1 cellular context compared by ENCODE assay signal in genomic region chrX:30649859-30650258, GRCh38.
TF ChIP-seq lines count a peak whose summit lies in the region.

No MANE protein-coding gene starts in this region.

TF ChIP-seq in HepG2, 621 proteins besides CTCF, POLR2A, EP300 and RAD21 (continued from another document and continues in another):
- TF ChIP-seq, protein P1, sequence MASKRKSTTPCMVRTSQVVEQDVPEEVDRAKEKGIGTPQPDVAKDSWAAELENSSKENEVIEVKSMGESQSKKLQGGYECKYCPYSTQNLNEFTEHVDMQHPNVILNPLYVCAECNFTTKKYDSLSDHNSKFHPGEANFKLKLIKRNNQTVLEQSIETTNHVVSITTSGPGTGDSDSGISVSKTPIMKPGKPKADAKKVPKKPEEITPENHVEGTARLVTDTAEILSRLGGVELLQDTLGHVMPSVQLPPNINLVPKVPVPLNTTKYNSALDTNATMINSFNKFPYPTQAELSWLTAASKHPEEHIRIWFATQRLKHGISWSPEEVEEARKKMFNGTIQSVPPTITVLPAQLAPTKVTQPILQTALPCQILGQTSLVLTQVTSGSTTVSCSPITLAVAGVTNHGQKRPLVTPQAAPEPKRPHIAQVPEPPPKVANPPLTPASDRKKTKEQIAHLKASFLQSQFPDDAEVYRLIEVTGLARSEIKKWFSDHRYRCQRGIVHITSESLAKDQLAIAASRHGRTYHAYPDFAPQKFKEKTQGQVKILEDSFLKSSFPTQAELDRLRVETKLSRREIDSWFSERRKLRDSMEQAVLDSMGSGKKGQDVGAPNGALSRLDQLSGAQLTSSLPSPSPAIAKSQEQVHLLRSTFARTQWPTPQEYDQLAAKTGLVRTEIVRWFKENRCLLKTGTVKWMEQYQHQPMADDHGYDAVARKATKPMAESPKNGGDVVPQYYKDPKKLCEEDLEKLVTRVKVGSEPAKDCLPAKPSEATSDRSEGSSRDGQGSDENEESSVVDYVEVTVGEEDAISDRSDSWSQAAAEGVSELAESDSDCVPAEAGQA (IDR thresholded peaks at IDR 0.05; ENCODE audit: low read depth) = no peak
- TF ChIP-seq, protein P1 (CRISPR knock-in tag; IDR thresholded peaks at IDR 0.05; ENCODE audit: borderline replicate concordance) = no peak
- no peak for TF ChIP-seq ZNF143 (CRISPR knock-in tag; IDR thresholded peaks at IDR 0.05)
- TF ChIP-seq NRL (CRISPR knock-in tag; IDR thresholded peaks at IDR 0.05; ENCODE audit: borderline replicate concordance) = no peak
- TF ChIP-seq HOXA9 (CRISPR knock-in tag; IDR thresholded peaks at IDR 0.05; ENCODE audit: borderline replicate concordance) = no peak
- TF ChIP-seq, protein P2, sequence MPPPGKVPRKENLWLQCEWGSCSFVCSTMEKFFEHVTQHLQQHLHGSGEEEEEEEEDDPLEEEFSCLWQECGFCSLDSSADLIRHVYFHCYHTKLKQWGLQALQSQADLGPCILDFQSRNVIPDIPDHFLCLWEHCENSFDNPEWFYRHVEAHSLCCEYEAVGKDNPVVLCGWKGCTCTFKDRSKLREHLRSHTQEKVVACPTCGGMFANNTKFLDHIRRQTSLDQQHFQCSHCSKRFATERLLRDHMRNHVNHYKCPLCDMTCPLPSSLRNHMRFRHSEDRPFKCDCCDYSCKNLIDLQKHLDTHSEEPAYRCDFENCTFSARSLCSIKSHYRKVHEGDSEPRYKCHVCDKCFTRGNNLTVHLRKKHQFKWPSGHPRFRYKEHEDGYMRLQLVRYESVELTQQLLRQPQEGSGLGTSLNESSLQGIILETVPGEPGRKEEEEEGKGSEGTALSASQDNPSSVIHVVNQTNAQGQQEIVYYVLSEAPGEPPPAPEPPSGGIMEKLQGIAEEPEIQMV (CRISPR knock-in tag; IDR thresholded peaks at IDR 0.05; ENCODE audit: low read depth) = no peak
- TF ChIP-seq ZNF235 (CRISPR knock-in tag; IDR thresholded peaks at IDR 0.05; ENCODE audit: borderline replicate concordance) = no peak
- no peak for TF ChIP-seq ZC3H4 (CRISPR knock-in tag; IDR thresholded peaks at IDR 0.05; ENCODE audit: borderline replicate concordance)
- no peak for TF ChIP-seq SNAPC5 (CRISPR knock-in tag; IDR thresholded peaks at IDR 0.05; ENCODE audit: borderline replicate concordance)
- TF ChIP-seq ZNF598 (CRISPR knock-in tag; IDR thresholded peaks at IDR 0.05; ENCODE audit: borderline replicate concordance) = no peak
- TF ChIP-seq, protein P3, sequence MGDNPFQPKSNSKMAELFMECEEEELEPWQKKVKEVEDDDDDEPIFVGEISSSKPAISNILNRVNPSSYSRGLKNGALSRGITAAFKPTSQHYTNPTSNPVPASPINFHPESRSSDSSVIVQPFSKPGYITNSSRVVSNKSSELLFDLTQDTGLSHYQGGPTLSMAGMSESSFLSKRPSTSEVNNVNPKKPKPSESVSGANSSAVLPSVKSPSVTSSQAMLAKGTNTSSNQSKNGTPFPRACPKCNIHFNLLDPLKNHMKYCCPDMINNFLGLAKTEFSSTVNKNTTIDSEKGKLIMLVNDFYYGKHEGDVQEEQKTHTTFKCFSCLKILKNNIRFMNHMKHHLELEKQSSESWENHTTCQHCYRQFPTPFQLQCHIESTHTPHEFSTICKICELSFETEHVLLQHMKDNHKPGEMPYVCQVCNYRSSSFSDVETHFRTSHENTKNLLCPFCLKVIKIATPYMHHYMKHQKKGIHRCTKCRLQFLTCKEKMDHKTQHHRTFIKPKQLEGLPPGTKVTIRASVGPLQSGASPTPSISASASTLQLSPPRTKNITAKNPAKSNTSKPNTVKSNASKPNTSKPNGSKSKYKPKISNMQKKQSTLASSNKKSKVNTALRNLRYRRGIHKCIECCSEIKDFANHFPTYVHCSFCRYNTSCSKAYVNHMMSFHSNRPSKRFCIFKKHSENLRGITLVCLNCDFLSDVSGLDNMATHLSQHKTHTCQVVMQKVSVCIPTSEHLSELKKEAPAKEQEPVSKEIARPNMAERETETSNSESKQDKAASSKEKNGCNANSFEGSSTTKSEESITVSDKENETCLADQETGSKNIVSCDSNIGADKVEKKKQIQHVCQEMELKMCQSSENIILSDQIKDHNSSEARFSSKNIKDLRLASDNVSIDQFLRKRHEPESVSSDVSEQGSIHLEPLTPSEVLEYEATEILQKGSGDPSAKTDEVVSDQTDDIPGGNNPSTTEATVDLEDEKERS (CRISPR knock-in tag; IDR thresholded peaks at IDR 0.05) = no peak
- TF ChIP-seq ATRX (CRISPR knock-in tag; IDR thresholded peaks at IDR 0.05; ENCODE audit: borderline replicate concordance) = no peak
- TF ChIP-seq ZNF605 (CRISPR knock-in tag; IDR thresholded peaks at IDR 0.05) = no peak
- no peak for TF ChIP-seq HOMEZ (CRISPR knock-in tag; IDR thresholded peaks at IDR 0.05; ENCODE audit: low read depth)
- TF ChIP-seq ZNF292 (CRISPR knock-in tag; IDR thresholded peaks at IDR 0.05; ENCODE audit: borderline replicate concordance, low read depth) = no peak
- TF ChIP-seq NCOR1 (IDR thresholded peaks at IDR 0.05; ENCODE audit: borderline replicate concordance, low read length) = peak; percentile 70; the same call in 1 of the 2 replicates
- no peak for TF ChIP-seq YY1 (IDR thresholded peaks at IDR 0.05; ENCODE audit: insufficient read depth, insufficient replicate concordance, low read depth, low read length)
- no peak for TF ChIP-seq ZNF75D (CRISPR knock-in tag; IDR thresholded peaks at IDR 0.05; ENCODE audit: borderline replicate concordance)
- TF ChIP-seq, protein P4, sequence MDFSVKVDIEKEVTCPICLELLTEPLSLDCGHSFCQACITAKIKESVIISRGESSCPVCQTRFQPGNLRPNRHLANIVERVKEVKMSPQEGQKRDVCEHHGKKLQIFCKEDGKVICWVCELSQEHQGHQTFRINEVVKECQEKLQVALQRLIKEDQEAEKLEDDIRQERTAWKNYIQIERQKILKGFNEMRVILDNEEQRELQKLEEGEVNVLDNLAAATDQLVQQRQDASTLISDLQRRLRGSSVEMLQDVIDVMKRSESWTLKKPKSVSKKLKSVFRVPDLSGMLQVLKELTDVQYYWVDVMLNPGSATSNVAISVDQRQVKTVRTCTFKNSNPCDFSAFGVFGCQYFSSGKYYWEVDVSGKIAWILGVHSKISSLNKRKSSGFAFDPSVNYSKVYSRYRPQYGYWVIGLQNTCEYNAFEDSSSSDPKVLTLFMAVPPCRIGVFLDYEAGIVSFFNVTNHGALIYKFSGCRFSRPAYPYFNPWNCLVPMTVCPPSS (IDR thresholded peaks at IDR 0.05) = no peak
- TF ChIP-seq AFF4 (CRISPR knock-in tag; IDR thresholded peaks at IDR 0.05) = no peak
- TF ChIP-seq SMAD3 (CRISPR knock-in tag; IDR thresholded peaks at IDR 0.05) = no peak
- TF ChIP-seq ZNF501 (CRISPR knock-in tag; IDR thresholded peaks at IDR 0.05) = no peak
- no peak for TF ChIP-seq CC2D1A (CRISPR knock-in tag; IDR thresholded peaks at IDR 0.05)
- TF ChIP-seq HMG20A (CRISPR knock-in tag; IDR thresholded peaks at IDR 0.05; ENCODE audit: borderline replicate concordance) = peak; percentile 40; the same call in 1 of the 2 replicates
- no peak for TF ChIP-seq ZNF564 (CRISPR knock-in tag; IDR thresholded peaks at IDR 0.05)
- TF ChIP-seq ZNF780A (CRISPR knock-in tag; IDR thresholded peaks at IDR 0.05) = no peak
- no peak for TF ChIP-seq ZNF225 (CRISPR knock-in tag; IDR thresholded peaks at IDR 0.05)
- TF ChIP-seq FOSL2 (CRISPR knock-in tag; IDR thresholded peaks at IDR 0.05) = peak; percentile 83
- TF ChIP-seq, protein P5, sequence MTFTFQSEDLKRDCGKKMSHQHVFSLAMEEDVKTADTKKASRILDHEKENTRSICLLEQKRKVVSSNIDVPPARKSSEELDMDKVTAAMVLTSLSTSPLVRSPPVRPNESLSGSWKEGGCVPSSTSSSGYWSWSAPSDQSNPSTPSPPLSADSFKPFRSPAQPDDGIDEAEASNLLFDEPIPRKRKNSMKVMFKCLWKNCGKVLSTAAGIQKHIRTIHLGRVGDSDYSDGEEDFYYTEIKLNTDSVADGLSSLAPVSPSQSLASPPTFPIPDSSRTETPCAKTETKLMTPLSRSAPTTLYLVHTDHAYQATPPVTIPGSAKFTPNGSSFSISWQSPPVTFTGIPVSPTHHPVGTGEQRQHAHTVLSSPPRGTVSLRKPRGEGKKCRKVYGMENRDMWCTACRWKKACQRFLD (CRISPR knock-in tag; IDR thresholded peaks at IDR 0.05; ENCODE audit: borderline replicate concordance) = no peak
- peak; percentile 67 for TF ChIP-seq NCOA2 (CRISPR knock-in tag; IDR thresholded peaks at IDR 0.05)
- no peak for TF ChIP-seq PLRG1 (conservative IDR thresholded peaks at IDR 0.05)
- TF ChIP-seq, protein P6, sequence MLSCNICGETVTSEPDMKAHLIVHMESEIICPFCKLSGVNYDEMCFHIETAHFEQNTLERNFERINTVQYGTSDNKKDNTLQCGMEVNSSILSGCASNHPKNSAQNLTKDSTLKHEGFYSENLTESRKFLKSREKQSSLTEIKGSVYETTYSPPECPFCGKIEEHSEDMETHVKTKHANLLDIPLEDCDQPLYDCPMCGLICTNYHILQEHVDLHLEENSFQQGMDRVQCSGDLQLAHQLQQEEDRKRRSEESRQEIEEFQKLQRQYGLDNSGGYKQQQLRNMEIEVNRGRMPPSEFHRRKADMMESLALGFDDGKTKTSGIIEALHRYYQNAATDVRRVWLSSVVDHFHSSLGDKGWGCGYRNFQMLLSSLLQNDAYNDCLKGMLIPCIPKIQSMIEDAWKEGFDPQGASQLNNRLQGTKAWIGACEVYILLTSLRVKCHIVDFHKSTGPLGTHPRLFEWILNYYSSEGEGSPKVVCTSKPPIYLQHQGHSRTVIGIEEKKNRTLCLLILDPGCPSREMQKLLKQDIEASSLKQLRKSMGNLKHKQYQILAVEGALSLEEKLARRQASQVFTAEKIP (CRISPR knock-in tag; IDR thresholded peaks at IDR 0.05; ENCODE audit: borderline replicate concordance) = no peak
- TF ChIP-seq ZIK1 (CRISPR knock-in tag; IDR thresholded peaks at IDR 0.05; ENCODE audit: borderline replicate concordance, low read depth) = no peak
- no peak for TF ChIP-seq DZIP1 (CRISPR knock-in tag; IDR thresholded peaks at IDR 0.05)
- TF ChIP-seq ZNF556 (CRISPR knock-in tag; IDR thresholded peaks at IDR 0.05; ENCODE audit: borderline replicate concordance) = no peak
